ENCODE assay signal across 10 cellular contexts in genomic region chr5:65479527-65479926, GRCh38. TPM values are rescaled to one million over a fixed set of nuclear protein-coding genes. Genes with fewer than 3 reads are reported as not detected.
A peak's percentile ranks its signal among the peaks of the same experiment; 100 is the strongest.
DNase-seq lines count a peak whose midpoint lies in the region; ATAC-seq and TF ChIP-seq lines count a peak whose summit lies in the region.
"Had no signal": no experiment of that assay in that cellular context is flagged by ENCODE, and none has a peak within 500 bp of the region (broad histone marks: within the 10 kb centered on the region; RNA-seq: fewer than 3 reads in every experiment).

No MANE protein-coding gene starts in this region.

- no peak overlapping the region for H2BK120ac ChIP-seq in mesenchymal stem cell (ENCODE audit: low read depth, low read length)

- H2AFZ ChIP-seq in mesenchymal stem cell (ENCODE audit: low read depth, low read length) = no peak overlapping the region

- H3K27me3 ChIP-seq in right atrium auricular region = no peaks in the 10 kb centered on the region
- H3K27me3 ChIP-seq in right cardiac atrium (ENCODE audit: control insufficient read depth, insufficient read depth) = no peaks in the 10 kb centered on the region
- no peaks in the 10 kb centered on the region for H3K27me3 ChIP-seq in mesenchymal stem cell (ENCODE audit: control insufficient read depth in 1 of 2, insufficient read depth in 1 of 2, low read length in 2 of 2)
- H3K27me3 ChIP-seq in left lung = peaks cover 0 to 14% of the 10 kb centered on the region in 2 donors
- no peaks in the 10 kb centered on the region for H3K27me3 ChIP-seq in thyroid gland
- H3K27me3 ChIP-seq: body of pancreas had no signal

- no peak overlapping the region for H2BK12ac ChIP-seq in mesenchymal stem cell (ENCODE audit: low read length in 2 of 2)

- H3K36me3 ChIP-seq in right atrium auricular region (no peaks in the 10 kb centered on the region), mesenchymal stem cell (ENCODE audit: control insufficient read depth in 1 of 2, insufficient read depth in 2 of 2, low read depth in 1 of 2, low read length in 2 of 2) (no peaks in the 10 kb centered on the region), left lung (no peaks in the 10 kb centered on the region), thyroid gland (no peaks in the 10 kb centered on the region)

- H3K4me2 ChIP-seq in mesenchymal stem cell (ENCODE audit: low read length, poor library complexity, severe bottlenecking) = peak overlapping the region; percentile 9

- H3K9me3 ChIP-seq in right atrium auricular region (no peaks in the 10 kb centered on the region), right cardiac atrium (ENCODE audit: control insufficient read depth, low read length) (no peaks in the 10 kb centered on the region), mesenchymal stem cell (ENCODE audit: control insufficient read depth, low read length) (no peaks in the 10 kb centered on the region), left lung (no peaks in the 10 kb centered on the region), thyroid gland (no peaks in the 10 kb centered on the region)
- H3K9me3 ChIP-seq: body of pancreas had no signal

- intact Hi-C loops in right cardiac atrium (cut with DNase I) = no loop called here
- intact Hi-C loops in left lung (cut with DNase I) = no loop called here
- intact Hi-C loops in thyroid gland (cut with DNase I) = no loop called here

- no peak overlapping the region for H3K14ac ChIP-seq in mesenchymal stem cell (ENCODE audit: low read length in 2 of 2)

- no peak overlapping the region for H2BK5ac ChIP-seq in mesenchymal stem cell (ENCODE audit: low read depth, low read length, poor library complexity, severe bottlenecking)

- no peak overlapping the region for H4K8ac ChIP-seq in mesenchymal stem cell (ENCODE audit: low read length)

- H3K23ac ChIP-seq in mesenchymal stem cell (ENCODE audit: low read length in 2 of 2) = no peak overlapping the region

- H4K91ac ChIP-seq in mesenchymal stem cell (ENCODE audit: low read length) = no peak overlapping the region

- H3K4me1 ChIP-seq in right atrium auricular region (peaks cover 0 to 18% of the 10 kb centered on the region in 2 donors), right cardiac atrium (ENCODE audit: control insufficient read depth, insufficient read depth, low read length) (no peaks in the 10 kb centered on the region), mesenchymal stem cell (ENCODE audit: control insufficient read depth, insufficient read depth, low read depth, low read length) (peaks cover 2% of the 10 kb centered on the region), left lung (peaks cover 7 to 30% of the 10 kb centered on the region in 2 donors), thyroid gland (peaks cover 12 to 16% of the 10 kb centered on the region in 2 donors)

- H2AK5ac ChIP-seq in mesenchymal stem cell (ENCODE audit: low read length, severe bottlenecking) = no peak overlapping the region

- peaks cover 3% of the 10 kb centered on the region for H3K79me1 ChIP-seq in mesenchymal stem cell (replicated peaks; ENCODE audit: low read length, poor library complexity, severe bottlenecking)

- no peak overlapping the region for H3K4ac ChIP-seq in mesenchymal stem cell (ENCODE audit: low read depth in 1 of 2, low read length in 2 of 2)

- no peak overlapping the region for H3K18ac ChIP-seq in mesenchymal stem cell (ENCODE audit: low read depth in 1 of 2, low read length in 2 of 2)

- 27% methylated on average over 1 of the region's 1 CpG for WGBS in right cardiac atrium
- 66% methylated on average over 1 of the region's 1 CpG for WGBS in mesenchymal stem cell
- WGBS in thyroid gland, 2 donors = 39 to 47% methylated on average over 1 of the region's 1 CpG

- no peak for TF ChIP-seq CTCF in right atrium auricular region (IDR thresholded peaks at IDR 0.05)
- TF ChIP-seq CTCF in choroid plexus epithelial cell (conservative IDR thresholded peaks at IDR 0.05; ENCODE audit: low read depth, low read length) = no peak
- no peak for TF ChIP-seq CTCF in left lung (IDR thresholded peaks at IDR 0.05)
- no peak for TF ChIP-seq CTCF in thyroid gland (IDR thresholded peaks at IDR 0.05)

- no peak for DNase-seq in right atrium auricular region (ENCODE audit: low spot score)
- no peak for DNase-seq in right cardiac atrium
- peak; percentile 10 for DNase-seq in choroid plexus epithelial cell (ENCODE audit: low read depth)
- DNase-seq in mesenchymal stem cell = no peak
- no peak for DNase-seq in left lung
- no peak for DNase-seq in thyroid gland
- no peak for DNase-seq in NCI-H187 (lab: John Stamatoyannopoulos, UW)
- DNase-seq in COR-L47 (lab: John Stamatoyannopoulos, UW) = no peak
- DNase-seq: GOT3 had no signal

- H3K27ac ChIP-seq in right atrium auricular region (peak overlapping the region; percentile 85 to 86), right cardiac atrium (ENCODE audit: low read length) (no peak overlapping the region), mesenchymal stem cell (ENCODE audit: low read length, poor library complexity, severe bottlenecking) (no peak overlapping the region), left lung (no peak overlapping the region), thyroid gland (no peak overlapping the region)

- H3K9ac ChIP-seq in mesenchymal stem cell (ENCODE audit: low read length) = peak overlapping the region; percentile 93

- no peak overlapping the region for H2BK15ac ChIP-seq in mesenchymal stem cell (ENCODE audit: low read depth, poor library complexity, severe bottlenecking)

- no peak for TF ChIP-seq POLR2A in thyroid gland (IDR thresholded peaks at IDR 0.05)

- ATAC-seq in right cardiac atrium (no peak), left lung (no peak)
- ATAC-seq: body of pancreas had no signal

- H3K4me3 ChIP-seq in right atrium auricular region = peak overlapping the region; percentile 43 to 57
- H3K4me3 ChIP-seq in right cardiac atrium (ENCODE audit: low read length) = no peak overlapping the region
- peak overlapping the region; percentile 64 for H3K4me3 ChIP-seq in choroid plexus epithelial cell (ENCODE audit: low read depth, low read length)
- H3K4me3 ChIP-seq in mesenchymal stem cell (ENCODE audit: insufficient read depth in 1 of 2, low read depth in 1 of 2, low read length in 2 of 2) = peak overlapping the region in 1 of 2 experiments; percentile 96
- peak overlapping the region in 1 of 2 donors; percentile 46 for H3K4me3 ChIP-seq in left lung
- no peak overlapping the region for H3K4me3 ChIP-seq in thyroid gland (replicated peaks in 1 of 3)

RNA-seq across cellular contexts. Expression of gene ADAMTS6, which starts 2.2 kb away (rescaled TPM):
- 1 to 10 TPM in 1 of 2 donors, under 1 TPM in 1; 0.74 to 2.2 TPM for total RNA-seq in right atrium auricular region
- total RNA-seq in right cardiac atrium = 1 to 10 TPM in 3 of 4 donors, under 1 TPM in 1; 0.86 to 1.8 (median 1.1) TPM
- 0.29 TPM for polyA plus RNA-seq in right cardiac atrium
- 0.68 TPM for polyA plus RNA-seq in mesenchymal stem cell (2013, experiment 1 of 2)
- 0.67 TPM for polyA plus RNA-seq in mesenchymal stem cell (2013, experiment 2 of 2)
- total RNA-seq in left lung = 1 to 10 TPM; 5.8 to 6.3 TPM
- total RNA-seq in thyroid gland = 1 to 10 TPM; 1.0 to 3.4 (median 3.3) TPM

Comparison
In these comparisons a context has a peak if more than half of its experiments do, and no peak if none do; other contexts are left out.
1. H3K27ac ChIP-seq: peak in right atrium auricular region (2 of 2); none in right cardiac atrium (single experiment), mesenchymal stem cell (single experiment), left lung (0 of 2) and thyroid gland (0 of 3).
2. H3K4me3 ChIP-seq: peak in right atrium auricular region (2 of 2) and choroid plexus epithelial cell (single experiment); none in right cardiac atrium (single experiment) and thyroid gland (0 of 3).